In genomic region chr10:10093035-10093434, GRCh38 we compare ENCODE assay signal across 17 cellular contexts.
"Had no signal": no experiment of that assay in that cellular context is flagged by ENCODE, and none has a peak within 500 bp of the region (broad histone marks: within the 10 kb centered on the region; RNA-seq: fewer than 3 reads in every experiment).

No MANE protein-coding gene starts in this region.

- H3K9me3 ChIP-seq: esophagus squamous epithelium, mucosa of descending colon, ovary, thyroid gland, upper lobe of left lung, vagina had no signal

- H3K4me3 ChIP-seq: esophagus squamous epithelium, hepatocyte, mucosa of descending colon, ovary, smooth muscle cell, thyroid gland, upper lobe of left lung, vagina had no signal

- H3K27me3 Mint-ChIP-seq: progenitor cell of endocrine pancreas had no signal

- H3K27ac ChIP-seq: epithelial cell of prostate, esophagus squamous epithelium, foreskin keratinocyte, ovary, thyroid gland, upper lobe of left lung, vagina had no signal

- H3K27ac Mint-ChIP-seq: naive thymus-derived CD8-positive, alpha-beta T cell; progenitor cell of endocrine pancreas had no signal

- H3K36me3 Mint-ChIP-seq: naive thymus-derived CD8-positive, alpha-beta T cell had no signal

- H3K27me3 ChIP-seq: esophagus squamous epithelium, foreskin keratinocyte, hepatocyte, ovary, thyroid gland, upper lobe of left lung, vagina had no signal

- H3K36me3 ChIP-seq: esophagus squamous epithelium, ovary, thyroid gland, upper lobe of left lung, vagina had no signal

- H3K9me3 Mint-ChIP-seq: naive thymus-derived CD8-positive, alpha-beta T cell had no signal

- DNase-seq: effector memory CD4-positive, alpha-beta T cell; esophagus squamous epithelium; kidney; mucosa of descending colon; naive thymus-derived CD8-positive, alpha-beta T cell; nucleus accumbens; stimulated activated CD4-positive, alpha-beta T cell treated with anti-CD3 and anti-CD28 coated beads, Interleukin-2, amount 100 ng/mL, for 48 hours; stimulated activated naive CD4-positive, alpha-beta T cell treated with Interleukin-2 at 50 U/mL for 16 hours; thyroid gland had no signal

- H3K4me3 Mint-ChIP-seq: naive thymus-derived CD8-positive, alpha-beta T cell had no signal

- H3K4me1 ChIP-seq: foreskin keratinocyte, thyroid gland, upper lobe of left lung, vagina had no signal

- H3K4me1 Mint-ChIP-seq: naive thymus-derived CD8-positive, alpha-beta T cell had no signal

- H3K4me2 ChIP-seq: hepatocyte, smooth muscle cell had no signal
